Comparison of ENCODE assay signal across 8 cellular contexts in genomic region chr12:116277393-116278258, GRCh38. TPM values are rescaled to one million over a fixed set of nuclear protein-coding genes. Genes with fewer than 3 reads are reported as not detected.
A peak's percentile ranks its signal among the peaks of the same experiment; 100 is the strongest.
DNase-seq lines count a peak whose midpoint lies in the region; ATAC-seq and TF ChIP-seq lines count a peak whose summit lies in the region.

Gene MED13L (minus strand): TSS chr12:116277693. CDS start chr12:116277131, 562 bp downstream.

- CTCF ChIA-PET in Panc1 (lab: Charles Lee), result interaction anchor here (0.7 kb wide), 1 partner anchor 330 kb away, joined by 3 read pairs; no protein-coding TSS in a partner anchor

- no peaks in the 10 kb centered on the region for H3K9me3 ChIP-seq in Panc1 (ENCODE audit: control insufficient read depth, insufficient read depth, low read depth, low read length)
- H3K9me3 ChIP-seq in muscle layer of duodenum (ENCODE audit: control insufficient read depth in 1 of 2, low read length in 2 of 2), result no peaks in the 10 kb centered on the region

- no TSS peak for BruUV-seq in Panc1 (replicated peaks; lab: Mats Ljungman, UMichigan)

- H3K4me1 ChIP-seq in Panc1 (ENCODE audit: control insufficient read depth, insufficient read depth, low read length) (peaks cover 53% of the 10 kb centered on the region), muscle layer of duodenum (ENCODE audit: control insufficient read depth in 1 of 2, insufficient read depth in 2 of 2, low read length in 2 of 2) (peaks cover 11 to 29% of the 10 kb centered on the region in 2 donors)

- peak; percentile 84 for TF ChIP-seq CTCF in Panc1 (IDR thresholded peaks at IDR 0.05)

- in situ Hi-C loops in Panc1 (cut with HindIII; ENCODE audit: low pct_unique_long_range_greater_than_20kb, low sequenced_read_pairs), result no loop called here

- H3K27me3 ChIP-seq in Panc1 (ENCODE audit: control insufficient read depth, insufficient read depth, low read length), result no peaks in the 10 kb centered on the region
- no peaks in the 10 kb centered on the region for H3K27me3 ChIP-seq in muscle layer of duodenum (ENCODE audit: low read depth, low read length)

- ATAC-seq in GM21515 (IDR thresholded peaks at IDR 0.05; ENCODE audit: unreplicated experiment) (peak; percentile 78), Panc1 (peak; percentile 88), esophagus mucosa (peak; percentile 92)

- peak within 1 kb of the TSS; percentile 66 to 75 for H3K4me3 ChIP-seq in Panc1 (ENCODE audit: low read depth in 2 of 2, low read length in 2 of 2)
- peak within 1 kb of the TSS; percentile 89 to 94 for H3K4me3 ChIP-seq in muscle layer of duodenum (ENCODE audit: low read depth in 1 of 2, low read length in 2 of 2)

- peak; percentile 91 for DNase-seq in DMS 273 (lab: John Stamatoyannopoulos, UW; ENCODE audit: unreplicated experiment)
- DNase-seq in HuH-7.5 (ENCODE audit: low spot score), result peak; percentile 94
- DNase-seq in Panc1 (ENCODE audit: low read depth, low spot score), result no peak
- DNase-seq in activated T-cell treated with anti-CD3 and anti-CD28 coated beads, Interleukin-2, amount 50 U/mL, for 48 hours, result peak; percentile 89 to 92
- DNase-seq in stimulated activated CD8-positive, alpha-beta memory T cell treated with anti-CD3 and anti-CD28 coated beads, Interleukin-7, amount 100 ng/mL, for 24 hours (ENCODE audit: low read depth), result peak; percentile 69

- intact Hi-C loops in Panc1 (cut with micrococcal nuclease; ENCODE audit: unreplicated experiment), result loop anchor here (2.0 to 10.0 kb wide), 5 partner anchors 149 to 407 kb away; no protein-coding TSS in a partner anchor

- H3K36me3 ChIP-seq in Panc1 (ENCODE audit: control insufficient read depth, insufficient read depth, low read length) (no peaks in the 10 kb centered on the region; the same call in none of the 2 replicates), muscle layer of duodenum (ENCODE audit: control insufficient read depth in 1 of 2, insufficient read depth in 2 of 2, low read length in 2 of 2) (no peaks in the 10 kb centered on the region)

- H3K27ac ChIP-seq in Panc1 (ENCODE audit: low read length) (peak within 1 kb of the TSS; percentile 98), muscle layer of duodenum (ENCODE audit: low read length) (peak within 1 kb of the TSS; percentile 88)

- POLR2A ChIA-PET in Panc1 (lab: Charles Lee), result interaction anchor here (0.6 kb wide), 1 partner anchor 28 kb away, joined by 3 read pairs; no protein-coding TSS in a partner anchor

RNA-seq across cellular contexts. Expression of gene MED13L, which starts in this region (rescaled TPM):
- total RNA-seq in Panc1 (2021; ENCODE audit: unreplicated experiment) (170 TPM), esophagus mucosa (69.3 TPM)
- polyA plus RNA-seq in Panc1 (2012; ENCODE audit: insufficient read length), result 34.4 TPM
